8 cellular contexts compared by ENCODE assay signal in the genomic region with DNA sequence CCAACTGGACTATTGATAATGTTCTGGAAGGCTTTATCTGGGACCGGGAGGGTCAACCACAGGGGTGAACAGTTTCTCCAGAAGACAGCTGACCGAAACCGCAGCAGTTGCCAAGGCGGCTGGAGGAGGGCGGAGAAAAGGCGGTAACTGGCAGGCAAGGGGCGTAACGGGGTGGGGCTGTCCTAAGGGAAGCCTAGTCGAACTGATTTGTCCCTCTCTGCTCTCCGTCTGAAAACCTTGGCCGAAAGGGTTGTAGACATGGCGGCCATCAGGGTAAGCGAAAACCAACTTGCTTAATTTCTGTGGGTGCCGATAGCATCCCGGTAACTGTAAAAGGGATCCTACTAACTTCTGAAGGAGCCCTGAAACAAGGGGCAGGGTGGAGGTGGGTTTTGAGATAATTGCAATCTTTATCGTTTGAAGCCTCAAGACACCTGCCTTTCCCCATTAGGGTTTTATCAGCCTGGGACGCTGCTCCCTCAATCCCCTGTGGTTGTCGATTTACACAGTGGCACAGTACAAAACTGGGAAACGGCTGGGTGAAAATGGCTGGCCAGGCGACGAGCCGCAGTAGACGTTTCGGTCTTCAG. TPM values are rescaled to one million over a fixed set of nuclear protein-coding genes. Genes with fewer than 3 reads are reported as not detected.
DNase-seq lines count a peak whose midpoint lies in the region; ATAC-seq and TF ChIP-seq lines count a peak whose summit lies in the region.

A gene with protein sequence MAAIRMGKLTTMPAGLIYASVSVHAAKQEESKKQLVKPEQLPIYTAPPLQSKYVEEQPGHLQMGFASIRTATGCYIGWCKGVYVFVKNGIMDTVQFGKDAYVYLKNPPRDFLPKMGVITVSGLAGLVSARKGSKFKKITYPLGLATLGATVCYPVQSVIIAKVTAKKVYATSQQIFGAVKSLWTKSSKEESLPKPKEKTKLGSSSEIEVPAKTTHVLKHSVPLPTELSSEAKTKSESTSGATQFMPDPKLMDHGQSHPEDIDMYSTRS (plus strand): TSS at position 223 of the 590 bp plus-strand sequence. CDS start 36 bp downstream, at position 259.

- H3K27me3 ChIP-seq in BJ (ENCODE audit: control insufficient read depth, insufficient read depth, low read length): no peaks in the 10 kb centered on the region
- no peaks in the 10 kb centered on the region for H3K27me3 ChIP-seq in liver (ENCODE audit: control insufficient read depth in 4 of 4, insufficient read depth in 4 of 4, low read length in 3 of 4)

- WGBS in liver: under 1% methylated on average over 24 of the region's 24 CpGs

- no peaks in the 10 kb centered on the region for H3K36me3 ChIP-seq in BJ (ENCODE audit: control insufficient read depth, insufficient read depth, low read length)
- H3K36me3 ChIP-seq in liver (ENCODE audit: control insufficient read depth in 4 of 4, insufficient read depth in 3 of 4, low read depth in 1 of 4, low read length in 3 of 4): no peaks in the 10 kb centered on the region

- CTCF ChIA-PET in BJ (lab: Yijun Ruan, JAX): no interaction called here

- peak within 1 kb of the TSS; percentile 26 to 49 for H3K9ac ChIP-seq in liver (ENCODE audit: low read depth in 1 of 2, low read length in 2 of 2)

- TF ChIP-seq RAD21 in liver (IDR thresholded peaks at IDR 0.05): no peak

- peak within 1 kb of the TSS; percentile 70 for H3K4me3 ChIP-seq in BJ (ENCODE audit: low read depth, low read length)
- H3K4me3 ChIP-seq in liver (ENCODE audit: low read depth in 1 of 3, low read length in 3 of 3): peak within 1 kb of the TSS; percentile 78 to 81 (median 79)

- TF ChIP-seq CTCF in BJ (IDR thresholded peaks at IDR 0.05; ENCODE audit: insufficient read depth, low read depth, low read length): no peak
- TF ChIP-seq CTCF in liver (IDR thresholded peaks at IDR 0.05; ENCODE audit: low read depth, low read length, missing input control): no peak

- H3K27ac ChIP-seq in liver (ENCODE audit: low read depth in 1 of 2, low read length in 2 of 2): peak within 1 kb of the TSS; percentile 68 to 74

- peak; percentile 37 for DNase-seq in BJ (ENCODE audit: low read depth)
- DNase-seq in NCI-H526 treated with DMSO at 0.1 percent for 48 hours (lab: John Stamatoyannopoulos, UW): peak; percentile 87
- peak; percentile 60 for DNase-seq in activated CD4-positive, alpha-beta T cell treated with anti-CD3 and anti-CD28 coated beads, Interleukin-2, amount 50 U/mL, for 1 hour
- peak; percentile 78 to 90 for DNase-seq in dermis microvascular lymphatic vessel endothelial cell (ENCODE audit: low read depth in 2 of 2)
- peak; percentile 76 for DNase-seq in stimulated activated CD4-positive, alpha-beta T cell treated with anti-CD3 and anti-CD28 coated beads, Interleukin-4, amount 100 ng/mL, for 1 hour

- peaks cover 0 to 5% (median 3%) of the 10 kb centered on the region in 4 donors for H3K4me1 ChIP-seq in liver (ENCODE audit: control insufficient read depth in 4 of 4, insufficient read depth in 4 of 4, low read length in 3 of 4)

- POLR2A ChIA-PET in BJ (lab: Charles Lee): interaction anchor here (0.6 kb wide), 1 partner anchor 49 kb away, joined by 3 read pairs; no protein-coding TSS in a partner anchor

- peaks cover 0 to 4% (median 0%) of the 10 kb centered on the region in 4 donors for H3K9me3 ChIP-seq in liver (ENCODE audit: control insufficient read depth in 4 of 4, low read length in 3 of 4)

- ATAC-seq in GM19324 (IDR thresholded peaks at IDR 0.05; ENCODE audit: low FRiP score, unreplicated experiment) (peak; percentile 97), HG03460 (IDR thresholded peaks at IDR 0.05; ENCODE audit: unreplicated experiment) (peak; percentile 98)

TF ChIP-seq in liver, 16 proteins besides CTCF, POLR2A, EP300 and RAD21:
- peak; percentile 48 for TF ChIP-seq REST (IDR thresholded peaks at IDR 0.05)
- TF ChIP-seq NR2F2 (IDR thresholded peaks at IDR 0.05): peak; percentile 49
- peak; percentile 55 for TF ChIP-seq SP1 (IDR thresholded peaks at IDR 0.05)
- TF ChIP-seq TAF1 (conservative IDR thresholded peaks at IDR 0.05): no peak
- peak; percentile 34 to 44 for TF ChIP-seq HNF4A (conservative IDR thresholded peaks at IDR 0.05)
- TF ChIP-seq JUND (IDR thresholded peaks at IDR 0.05): peak in 1 of 2 donors; percentile 35
- TF ChIP-seq FOXA2 (IDR thresholded peaks at IDR 0.05): peak; percentile 30
- TF ChIP-seq FOXA1 (IDR thresholded peaks at IDR 0.05): no peak
- TF ChIP-seq RXRA (IDR thresholded peaks at IDR 0.05): peak; percentile 47 to 48
- TF ChIP-seq, protein P1, sequence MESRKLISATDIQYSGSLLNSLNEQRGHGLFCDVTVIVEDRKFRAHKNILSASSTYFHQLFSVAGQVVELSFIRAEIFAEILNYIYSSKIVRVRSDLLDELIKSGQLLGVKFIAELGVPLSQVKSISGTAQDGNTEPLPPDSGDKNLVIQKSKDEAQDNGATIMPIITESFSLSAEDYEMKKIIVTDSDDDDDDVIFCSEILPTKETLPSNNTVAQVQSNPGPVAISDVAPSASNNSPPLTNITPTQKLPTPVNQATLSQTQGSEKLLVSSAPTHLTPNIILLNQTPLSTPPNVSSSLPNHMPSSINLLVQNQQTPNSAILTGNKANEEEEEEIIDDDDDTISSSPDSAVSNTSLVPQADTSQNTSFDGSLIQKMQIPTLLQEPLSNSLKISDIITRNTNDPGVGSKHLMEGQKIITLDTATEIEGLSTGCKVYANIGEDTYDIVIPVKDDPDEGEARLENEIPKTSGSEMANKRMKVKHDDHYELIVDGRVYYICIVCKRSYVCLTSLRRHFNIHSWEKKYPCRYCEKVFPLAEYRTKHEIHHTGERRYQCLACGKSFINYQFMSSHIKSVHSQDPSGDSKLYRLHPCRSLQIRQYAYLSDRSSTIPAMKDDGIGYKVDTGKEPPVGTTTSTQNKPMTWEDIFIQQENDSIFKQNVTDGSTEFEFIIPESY (IDR thresholded peaks at IDR 0.05): peak; percentile 84
- peak; percentile 98 for TF ChIP-seq YY1 (IDR thresholded peaks at IDR 0.05)

RNA-seq across cellular contexts. Expression of the gene that starts here (rescaled TPM):
- polyA plus RNA-seq in BJ (2011; rRNA removed): 2.5 and 5.6 TPM in 2 replicates
- polyA minus RNA-seq in BJ (2011; rRNA and poly(A)+ RNA removed): 5.2 and 7.4 TPM in 2 replicates
- total RNA-seq in dermis microvascular lymphatic vessel endothelial cell: 6.9 and 7.2 TPM in 2 replicates
- 10 to 100 TPM; 12.0 to 12.1 TPM for total RNA-seq in liver
- 1 to 10 TPM; 7.5 to 9.3 TPM for polyA plus RNA-seq in liver

Comparison
In these comparisons a context has a peak if more than half of its experiments do, and no peak if none do; other contexts are left out.
1. Peak in every context shown above with its lines: DNase-seq, ATAC-seq, H3K4me3 ChIP-seq and H3K27ac ChIP-seq.
2. DNase-seq: peak in every context shown above with its lines; median percentile 87 in NCI-H526 treated with DMSO at 0.1 percent for 48 hours; 84 in dermis microvascular lymphatic vessel endothelial cell; 76 in stimulated activated CD4-positive, alpha-beta T cell treated with anti-CD3 and anti-CD28 coated beads, Interleukin-4, amount 100 ng/mL, for 1 hour; 60 in activated CD4-positive, alpha-beta T cell treated with anti-CD3 and anti-CD28 coated beads, Interleukin-2, amount 50 U/mL, for 1 hour; 37 in BJ.